Comparison of ENCODE assay signal across 9 cellular contexts in the genomic region with DNA sequence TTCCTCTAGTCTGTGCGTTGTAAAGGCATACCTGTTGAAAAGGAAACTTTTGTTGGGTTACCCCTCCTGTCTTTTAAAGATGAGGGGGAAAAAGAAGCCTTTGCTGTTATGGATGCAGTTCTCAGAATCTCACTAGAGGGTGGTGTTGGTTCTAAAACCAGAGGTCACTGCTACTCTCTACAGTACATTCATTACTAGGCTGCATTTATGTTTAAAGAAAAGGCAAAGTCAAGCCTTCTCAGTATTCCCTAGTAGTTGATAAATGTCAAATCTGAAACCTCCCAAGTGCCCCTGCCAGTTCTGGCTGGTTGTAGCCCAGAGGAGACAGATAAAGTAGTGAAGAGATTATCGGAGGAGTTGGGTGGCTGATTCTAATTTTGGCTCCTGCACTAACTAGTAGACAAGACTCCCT. TPM values are rescaled to one million over a fixed set of nuclear protein-coding genes. Genes with fewer than 3 reads are reported as not detected.
A peak's percentile ranks its signal among the peaks of the same experiment; 100 is the strongest.
DNase-seq lines count a peak whose midpoint lies in the region; ATAC-seq and TF ChIP-seq lines count a peak whose summit lies in the region.
"Had no signal": no experiment of that assay in that cellular context is flagged by ENCODE, and none has a peak within 500 bp of the region (broad histone marks: within the 10 kb centered on the region; RNA-seq: fewer than 3 reads in every experiment).

No MANE protein-coding gene starts in this region.

- TF ChIP-seq CTCF in GM23338 (conservative IDR thresholded peaks at IDR 0.05; ENCODE audit: low read depth in 2 of 2) (peak; percentile 80 to 83), NB4 (IDR thresholded peaks at IDR 0.05; ENCODE audit: low read depth, low read length) (peak; percentile 78), VCaP (conservative IDR thresholded peaks at IDR 0.05) (peak; percentile 85), foreskin fibroblast (IDR thresholded peaks at IDR 0.05; ENCODE audit: low read depth, low read length) (peak; percentile 80), osteocyte (IDR thresholded peaks at IDR 0.05) (peak; percentile 79)

- no peaks in the 10 kb centered on the region for H4K20me1 ChIP-seq in GM23338 (replicated peaks; ENCODE audit: insufficient read depth)

- no peak overlapping the region for H2AFZ ChIP-seq in GM23338

- no peaks in the 10 kb centered on the region; the same call in 1 of the 2 replicates for H3K36me3 ChIP-seq in GM23338 (ENCODE audit: insufficient read depth)
- H3K36me3 ChIP-seq: BLaER1 treated with 17β-estradiol and CSF1 and Interleukin-3, amounts not matched to agents 10 nM and 100 nM had no signal

- no peak for TF ChIP-seq POLR2A in NB4 (IDR thresholded peaks at IDR 0.05; ENCODE audit: extremely low read depth, insufficient read length)

- peaks cover 46% of the 10 kb centered on the region for H3K27me3 ChIP-seq in GM23338 (ENCODE audit: insufficient read depth)

- peak; percentile 16 for ATAC-seq in GM23338

- H3K27ac ChIP-seq in GM23338 (ENCODE audit: low read depth): no peak overlapping the region
- H3K27ac ChIP-seq in VCaP: no peak overlapping the region
- H3K27ac ChIP-seq: BLaER1 treated with 17β-estradiol and CSF1 and Interleukin-3, amounts not matched to agents 10 nM and 100 nM had no signal

- no peaks in the 10 kb centered on the region for H3K79me2 ChIP-seq in GM23338 (replicated peaks; ENCODE audit: insufficient read depth)

- DNase-seq in NCI-H146 treated with DMSO at 0.1 percent for 48 hours (lab: John Stamatoyannopoulos, UW; ENCODE audit: unreplicated experiment) (peak; percentile 1), NCI-H146 (lab: John Stamatoyannopoulos, UW) (no peak), GM23338 (ENCODE audit: low spot score) (peak; percentile 77), NB4 (ENCODE audit: low read depth) (peak; percentile 67), foreskin fibroblast (peak; percentile 26 to 76), osteocyte (ENCODE audit: extremely low spot score, unreplicated experiment) (no peak), activated gamma-delta T cell treated with Interleukin-2 at 50 U/mL for 16 hours (no peak)

- H3K36me3 Mint-ChIP-seq in GM23338 (ENCODE audit: low read depth) (no peaks in the 10 kb centered on the region), osteocyte (ENCODE audit: unreplicated experiment) (no peaks in the 10 kb centered on the region)

- no peaks in the 10 kb centered on the region; the same call in 1 of the 2 replicates for H3F3A ChIP-seq in GM23338 (replicated peaks; ENCODE audit: low read depth)

- H3K9me3 Mint-ChIP-seq in GM23338 (no peaks in the 10 kb centered on the region), osteocyte (ENCODE audit: unreplicated experiment) (no peaks in the 10 kb centered on the region)

- no peaks in the 10 kb centered on the region for H3K9me2 ChIP-seq in GM23338 (ENCODE audit: insufficient read depth)

- no peak overlapping the region for H3K4me2 ChIP-seq in GM23338

- H3K27ac Mint-ChIP-seq in GM23338: no peak overlapping the region
- no peak overlapping the region for H3K27ac Mint-ChIP-seq in osteocyte (ENCODE audit: unreplicated experiment)

- H3K4me1 Mint-ChIP-seq in GM23338: peaks cover 11% of the 10 kb centered on the region
- H3K4me1 Mint-ChIP-seq in osteocyte (ENCODE audit: unreplicated experiment): peaks cover 15% of the 10 kb centered on the region

- H3K27me3 Mint-ChIP-seq in GM23338 (ENCODE audit: insufficient read depth, low read depth, poor library complexity): peaks cover 26% of the 10 kb centered on the region
- H3K27me3 Mint-ChIP-seq in osteocyte (ENCODE audit: unreplicated experiment): peaks cover 69% of the 10 kb centered on the region

- no peak overlapping the region for H3K4me3 ChIP-seq in GM23338
- no peak overlapping the region for H3K4me3 ChIP-seq in NB4 (ENCODE audit: low read depth, low read length)
- no peak overlapping the region for H3K4me3 ChIP-seq in foreskin fibroblast (ENCODE audit: low read depth in 1 of 2, low read length in 2 of 2)

- H3K4me1 ChIP-seq in GM23338 (ENCODE audit: insufficient read depth): peaks cover 12% of the 10 kb centered on the region

- no peak overlapping the region for H3K4me3 Mint-ChIP-seq in GM23338
- H3K4me3 Mint-ChIP-seq in osteocyte (ENCODE audit: unreplicated experiment): peak overlapping the region; percentile 16

TF ChIP-seq in GM23338, 12 proteins besides CTCF, POLR2A, EP300 and RAD21:
- TF ChIP-seq STAT1 (IDR thresholded peaks at IDR 0.05; ENCODE audit: unreplicated experiment) (no peak), POLR2AphosphoS5 (IDR thresholded peaks at IDR 0.05; ENCODE audit: low read depth) (no peak), EZH2 (IDR thresholded peaks at IDR 0.05; ENCODE audit: low read depth, unreplicated experiment) (no peak), ZNF331 (CRISPR knock-in tag; IDR thresholded peaks at IDR 0.05; ENCODE audit: low read depth) (no peak), CREB1 (CRISPR knock-in tag; IDR thresholded peaks at IDR 0.05; ENCODE audit: low read depth) (no peak), NANOG (IDR thresholded peaks at IDR 0.05; ENCODE audit: borderline replicate concordance) (no peak), ZNF462 (CRISPR knock-in tag; IDR thresholded peaks at IDR 0.05) (no peak)
- TF ChIP-seq, protein P1, sequence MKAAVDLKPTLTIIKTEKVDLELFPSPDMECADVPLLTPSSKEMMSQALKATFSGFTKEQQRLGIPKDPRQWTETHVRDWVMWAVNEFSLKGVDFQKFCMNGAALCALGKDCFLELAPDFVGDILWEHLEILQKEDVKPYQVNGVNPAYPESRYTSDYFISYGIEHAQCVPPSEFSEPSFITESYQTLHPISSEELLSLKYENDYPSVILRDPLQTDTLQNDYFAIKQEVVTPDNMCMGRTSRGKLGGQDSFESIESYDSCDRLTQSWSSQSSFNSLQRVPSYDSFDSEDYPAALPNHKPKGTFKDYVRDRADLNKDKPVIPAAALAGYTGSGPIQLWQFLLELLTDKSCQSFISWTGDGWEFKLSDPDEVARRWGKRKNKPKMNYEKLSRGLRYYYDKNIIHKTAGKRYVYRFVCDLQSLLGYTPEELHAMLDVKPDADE (IDR thresholded peaks at IDR 0.05): no peak

RNA-seq across cellular contexts. Expression of gene PLCL1, which starts 1.4 kb away (rescaled TPM):
- 0.12 TPM in 1 of 2 replicates, not detected in the other for total RNA-seq in GM23338 (2014; rRNA removed; shearing (Covaris generic))
- polyA plus RNA-seq in GM23338 (2016; fragmentation: Nextera tagmentation; extraction: Ambion mirVana): not detected in 2 replicates
- total RNA-seq in osteocyte: 1.2 and 1.3 TPM in 2 replicates

RNA-seq across cellular contexts. Expression of gene BOLL, which starts 17.9 kb away (rescaled TPM):
- total RNA-seq in GM23338 (2014; rRNA removed; shearing (Covaris generic)): 0.04 TPM in 1 of 2 replicates, not detected in the other
- 1.1 and 2.0 TPM in 2 replicates for polyA plus RNA-seq in GM23338 (2016; fragmentation: Nextera tagmentation; extraction: Ambion mirVana)
- total RNA-seq in osteocyte: not detected in 2 replicates

Comparison
In these comparisons a context has a peak if more than half of its experiments do, and no peak if none do; other contexts are left out.
1. DNase-seq: peak in NCI-H146 treated with DMSO at 0.1 percent for 48 hours (single experiment), GM23338 (single experiment), NB4 (single experiment) and foreskin fibroblast (2 of 2); none in NCI-H146 (single experiment), osteocyte (single experiment) and activated gamma-delta T cell treated with Interleukin-2 at 50 U/mL for 16 hours (single experiment).
2. Peak in every context shown above with its lines, with median percentiles within 50 percentile points of each other: CTCF ChIP-seq.